ENCODE assay signal across 20 cellular contexts in the genomic region with DNA sequence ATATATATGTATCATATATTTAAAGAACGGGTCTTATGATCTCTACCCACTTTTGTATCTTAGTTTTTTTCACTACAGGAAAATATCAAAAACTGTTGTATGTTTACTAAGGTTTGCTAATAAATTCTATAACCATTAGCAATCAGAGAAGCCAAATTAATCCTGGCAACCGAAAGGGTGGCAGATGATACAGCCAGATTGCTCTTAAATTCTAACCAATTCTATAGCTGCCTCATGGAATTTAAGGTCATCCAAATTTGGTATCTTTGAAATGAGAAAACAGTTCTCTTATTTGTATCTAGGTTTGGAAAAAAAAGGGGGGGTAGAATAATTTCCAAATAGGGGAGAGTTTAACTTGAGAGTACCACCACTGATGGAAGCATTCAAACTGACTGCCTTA.
DNase-seq lines count a peak whose midpoint lies in the region; ATAC-seq, FAIRE-seq and TF ChIP-seq lines count a peak whose summit lies in the region.
"Had no signal": no experiment of that assay in that cellular context is flagged by ENCODE, and none has a peak within 500 bp of the region (broad histone marks: within the 10 kb centered on the region; RNA-seq: fewer than 3 reads in every experiment).

No MANE protein-coding gene starts in this region.

- intact Hi-C loops in HepG2 (cut with micrococcal nuclease; ENCODE audit: unreplicated experiment): no loop called here

- H3K4me1 ChIP-seq in HepG2 (ENCODE audit: insufficient read depth, low read length): peaks cover 2% of the 10 kb centered on the region; the same call in 1 of the 2 replicates
- H3K4me1 ChIP-seq: A549, Caco-2 had no signal

- no peaks in the 10 kb centered on the region for H3K79me2 ChIP-seq in HepG2 (ENCODE audit: insufficient read depth, low read length)

- POLR2A ChIA-PET in HepG2 (lab: Yijun Ruan, JAX): no interaction called here

- H3K9ac ChIP-seq in HepG2 (ENCODE audit: insufficient read depth, low read depth, low read length): no peak overlapping the region
- H3K9ac ChIP-seq: GM23248 had no signal

- DNase-seq in NCI-H2171 treated with DMSO at 0.1 percent for 48 hours (lab: John Stamatoyannopoulos, UW) (peak; percentile 27), NCI-H2171 (lab: John Stamatoyannopoulos, UW) (no peak), NCI-H1694 treated with DMSO at 0.1 percent for 48 hours (lab: John Stamatoyannopoulos, UW) (peak; percentile 86), cerebellum (ENCODE audit: low spot score) (peak; percentile 43), HepG2 (ENCODE audit: low spot score) (no peak)
- DNase-seq: AML-193; Caco-2; CD4-positive, alpha-beta T cell; DMS79 treated with DMSO at 0.1 percent for 48 hours; GM23248; KBM-7 had no signal

- no peak overlapping the region for H2AFZ ChIP-seq in HepG2 (ENCODE audit: low read length)
- H2AFZ ChIP-seq: GM23248 had no signal

- no peak overlapping the region for H3K4me3 ChIP-seq in HepG2 (replicated peaks in 1 of 3; ENCODE audit: insufficient read depth in 1 of 3, low read depth in 2 of 3, low read length in 3 of 3)
- H3K4me3 ChIP-seq: A549, GM23248, HAP-1 had no signal

- 93% methylated on average over 2 of the region's 2 CpGs for WGBS in HepG2 (ENCODE audit: low lambda C conversion rate)

- TF ChIP-seq CTCF in HepG2 (CRISPR knock-in tag; IDR thresholded peaks at IDR 0.05): no peak

- no peaks in the 10 kb centered on the region for H3K9me3 ChIP-seq in HepG2 (ENCODE audit: low read length)
- H3K9me3 ChIP-seq: A549, Caco-2, HAP-1 had no signal

- no peaks in the 10 kb centered on the region for H4K20me1 ChIP-seq in HepG2 (ENCODE audit: insufficient read depth, low read length)

- CTCF ChIA-PET in HepG2 (lab: Yijun Ruan, JAX; ENCODE audit: low intra/inter-chr PET ratio, low total read pairs): no interaction called here

- no peak for FAIRE-seq in HepG2 (lab: Jason Lieb, UNC)
- FAIRE-seq: A549, GM12891, GM19239, HTR-8/SVneo had no signal

- in situ Hi-C loops in HepG2 (cut with HindIII; ENCODE audit: extremely low pct_ligation_motif_present, low pct_unique_long_range_greater_than_20kb): no loop called here

- no peaks in the 10 kb centered on the region for H3K27me3 ChIP-seq in HepG2 (ENCODE audit: control insufficient read depth in 1 of 2, insufficient read depth in 2 of 2, low read length in 2 of 2)

- TF ChIP-seq EP300 in HepG2 (IDR thresholded peaks at IDR 0.05; ENCODE audit: low read depth in 2 of 2, low read length in 2 of 2) (no peak), HepG2 (CRISPR knock-in tag; IDR thresholded peaks at IDR 0.05; ENCODE audit: borderline replicate concordance) (no peak)

- no peak for ATAC-seq in HepG2
- ATAC-seq in HG03432 (IDR thresholded peaks at IDR 0.05; ENCODE audit: unreplicated experiment): no peak
- no peak for ATAC-seq in GM19467 (IDR thresholded peaks at IDR 0.05; ENCODE audit: unreplicated experiment)
- ATAC-seq: A549 had no signal

- H3K36me3 ChIP-seq in HepG2 (replicated peaks in 1 of 2; ENCODE audit: control insufficient read depth in 1 of 2, insufficient read depth in 2 of 2, low read length in 2 of 2): 0 out of 5 replicates have a peak, but pooled peaks cover 0 to 3% of the 10 kb centered on the region in 2 experiments
- H3K36me3 ChIP-seq: HAP-1 had no signal

- BruUV-seq in HepG2 (replicated peaks; lab: Mats Ljungman, UMichigan): no TSS peak

- no peak for TF ChIP-seq RAD21 in HepG2 (CRISPR knock-in tag; IDR thresholded peaks at IDR 0.05)

- H3K4me2 ChIP-seq in HepG2 (ENCODE audit: low read depth, low read length): no peak overlapping the region
- H3K4me2 ChIP-seq: A549 had no signal

- no peak for TF ChIP-seq POLR2A in HepG2 (IDR thresholded peaks at IDR 0.05; ENCODE audit: insufficient read depth in 1 of 2, low read depth in 2 of 2, low read length in 2 of 2)

- H3K27ac ChIP-seq in HepG2 (ENCODE audit: extremely low read length, insufficient read depth, low read length): no peak overlapping the region
- H3K27ac ChIP-seq: 22Rv1, A549, C4-2B, GM23248 had no signal

TF ChIP-seq in HepG2, 621 proteins besides CTCF, POLR2A, EP300 and RAD21:
- TF ChIP-seq, protein P1, sequence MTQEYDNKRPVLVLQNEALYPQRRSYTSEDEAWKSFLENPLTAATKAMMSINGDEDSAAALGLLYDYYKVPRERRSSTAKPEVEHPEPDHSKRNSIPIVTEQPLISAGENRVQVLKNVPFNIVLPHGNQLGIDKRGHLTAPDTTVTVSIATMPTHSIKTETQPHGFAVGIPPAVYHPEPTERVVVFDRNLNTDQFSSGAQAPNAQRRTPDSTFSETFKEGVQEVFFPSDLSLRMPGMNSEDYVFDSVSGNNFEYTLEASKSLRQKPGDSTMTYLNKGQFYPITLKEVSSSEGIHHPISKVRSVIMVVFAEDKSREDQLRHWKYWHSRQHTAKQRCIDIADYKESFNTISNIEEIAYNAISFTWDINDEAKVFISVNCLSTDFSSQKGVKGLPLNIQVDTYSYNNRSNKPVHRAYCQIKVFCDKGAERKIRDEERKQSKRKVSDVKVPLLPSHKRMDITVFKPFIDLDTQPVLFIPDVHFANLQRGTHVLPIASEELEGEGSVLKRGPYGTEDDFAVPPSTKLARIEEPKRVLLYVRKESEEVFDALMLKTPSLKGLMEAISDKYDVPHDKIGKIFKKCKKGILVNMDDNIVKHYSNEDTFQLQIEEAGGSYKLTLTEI (CRISPR knock-in tag; conservative IDR thresholded peaks at IDR 0.05): no peak
- TF ChIP-seq BORCS8-MEF2B (CRISPR knock-in tag; IDR thresholded peaks at IDR 0.05): no peak
- no peak for TF ChIP-seq ONECUT2 (CRISPR knock-in tag; IDR thresholded peaks at IDR 0.05)
- TF ChIP-seq GTF2F1 (IDR thresholded peaks at IDR 0.05; ENCODE audit: low read length): no peak
- no peak for TF ChIP-seq NFKB2 (CRISPR knock-in tag; IDR thresholded peaks at IDR 0.05; ENCODE audit: borderline replicate concordance)
- TF ChIP-seq, protein P2, sequence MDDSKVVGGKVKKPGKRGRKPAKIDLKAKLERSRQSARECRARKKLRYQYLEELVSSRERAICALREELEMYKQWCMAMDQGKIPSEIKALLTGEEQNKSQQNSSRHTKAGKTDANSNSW (CRISPR knock-in tag; IDR thresholded peaks at IDR 0.05; ENCODE audit: borderline replicate concordance): no peak
- no peak for TF ChIP-seq SMC3 (IDR thresholded peaks at IDR 0.05; ENCODE audit: low read length)
- TF ChIP-seq SMARCC2 (IDR thresholded peaks at IDR 0.05): no peak
- no peak for TF ChIP-seq ZNF883 (CRISPR knock-in tag; IDR thresholded peaks at IDR 0.05; ENCODE audit: not compliant biosample characterization)
- TF ChIP-seq ZNF143 (CRISPR knock-in tag; IDR thresholded peaks at IDR 0.05): no peak
- TF ChIP-seq U2AF1 (optimal IDR thresholded peaks at IDR 0.05; ENCODE audit: low read depth, low read length): no peak
- no peak for TF ChIP-seq DMAP1 (CRISPR knock-in tag; IDR thresholded peaks at IDR 0.05)
- TF ChIP-seq ZKSCAN8 (CRISPR knock-in tag; IDR thresholded peaks at IDR 0.05; ENCODE audit: borderline replicate concordance): no peak

Comparison
In these comparisons a context has a peak if more than half of its experiments do, and no peak if none do; other contexts are left out.
1. DNase-seq: peak in NCI-H2171 treated with DMSO at 0.1 percent for 48 hours (single experiment), NCI-H1694 treated with DMSO at 0.1 percent for 48 hours (single experiment) and cerebellum (single experiment); none in NCI-H2171 (single experiment) and HepG2 (single experiment).